Comparison of ENCODE assay signal across 23 cellular contexts in genomic region chr12:105220150-105220928, GRCh38. TPM values are rescaled to one million over a fixed set of nuclear protein-coding genes. Genes with fewer than 3 reads are reported as not detected.
DNase-seq lines count a peak whose midpoint lies in the region; ATAC-seq and TF ChIP-seq lines count a peak whose summit lies in the region.
"Had no signal": no experiment of that assay in that cellular context is flagged by ENCODE, and none has a peak within 500 bp of the region (broad histone marks: within the 10 kb centered on the region; RNA-seq: fewer than 3 reads in every experiment).

No MANE protein-coding gene starts in this region.

- no peaks in the 10 kb centered on the region for H3K9me3 Mint-ChIP-seq in H9
- no peaks in the 10 kb centered on the region for H3K9me3 Mint-ChIP-seq in stimulated activated effector memory CD8-positive, alpha-beta T cell treated with anti-CD3 and anti-CD28 coated beads, Interleukin-12 subunit alpha, Interleukin-12 subunit beta, amount 100 ng/mL, for 72 hours
- H3K9me3 Mint-ChIP-seq: activated naive CD4-positive, alpha-beta T cell treated with anti-CD3 and anti-CD28 coated beads, Interleukin-2, amount 50 U/mL, for 24 hours; CD8-positive, alpha-beta memory T cell; naive B cell; stimulated activated naive B cell treated with anti-CD40 and anti-IgM and Interleukin-4, amounts not matched to agents 10 μg/mL and 1 μg/mL and 100 μg/mL, for 72 hours; T-cell had no signal

- H2AFZ ChIP-seq in H9 (ENCODE audit: low read length): no peak overlapping the region
- no peak overlapping the region for H2AFZ ChIP-seq in hepatocyte

- no peak overlapping the region for H4K91ac ChIP-seq in H9 (ENCODE audit: insufficient read length, low read depth, low read length)

- peaks cover 13 to 31% (median 29%) of the 10 kb centered on the region in 3 experiments; a peak in 6 of 7 replicates for H3K36me3 Mint-ChIP-seq in H9 (ENCODE audit: insufficient read depth in 1 of 3, low read depth in 3 of 3)
- peaks cover 57% of the 10 kb centered on the region for H3K36me3 Mint-ChIP-seq in stimulated activated effector memory CD8-positive, alpha-beta T cell treated with anti-CD3 and anti-CD28 coated beads, Interleukin-12 subunit alpha, Interleukin-12 subunit beta, amount 100 ng/mL, for 72 hours

- no peaks in the 10 kb centered on the region for H3K9me3 ChIP-seq in H9 (ENCODE audit: control insufficient read depth, low read depth, low read length)
- H3K9me3 ChIP-seq in hepatocyte (ENCODE audit: low read depth): no peaks in the 10 kb centered on the region
- H3K9me3 ChIP-seq in ascending aorta: no peaks in the 10 kb centered on the region
- H3K9me3 ChIP-seq: MG63, right lobe of liver, thyroid gland had no signal

- H2BK120ac ChIP-seq in H9 (ENCODE audit: low read depth, low read length, poor library complexity, severe bottlenecking): no peak overlapping the region

- H4K8ac ChIP-seq in H9 (replicated peaks; ENCODE audit: insufficient read length, low read depth, low read length): no peak overlapping the region

- H3K79me2 ChIP-seq in H9 (ENCODE audit: insufficient read depth, low read length) (no peaks in the 10 kb centered on the region), hepatocyte (peaks cover 71% of the 10 kb centered on the region)

- H3K23ac ChIP-seq in H9 (ENCODE audit: insufficient read length, low read depth, low read length): no peak overlapping the region

- no peak overlapping the region for H3K18ac ChIP-seq in H9 (ENCODE audit: insufficient read length, low read depth, low read length)

- H2AK5ac ChIP-seq in H9 (ENCODE audit: insufficient read length, low read length): no peak overlapping the region

- H2BK20ac ChIP-seq in H9 (ENCODE audit: low read depth, low read length, poor library complexity, severe bottlenecking): no peak overlapping the region

- no peak overlapping the region for H3K56ac ChIP-seq in H9 (ENCODE audit: insufficient read length, low read depth, low read length)

- H3T11ph ChIP-seq in H9 (ENCODE audit: low read length): no peak overlapping the region

- DNase-seq in H9: no peak
- DNase-seq in caudate nucleus (lab: John Stamatoyannopoulos, UW): peak in 1 of 61 donors; percentile 7
- DNase-seq in hepatocyte (ENCODE audit: low spot score): no peak
- no peak for DNase-seq in stimulated activated effector memory CD8-positive, alpha-beta T cell treated with anti-CD3 and anti-CD28 coated beads, Interleukin-12 subunit alpha, Interleukin-12 subunit beta, amount 100 ng/mL, for 72 hours (ENCODE audit: low spot score in 2 of 2)
- no peak for DNase-seq in HPDE6-E6E7 (ENCODE audit: extremely low spot score)
- DNase-seq in ascending aorta (ENCODE audit: low spot score in 2 of 2): no peak
- DNase-seq: activated CD4-positive, alpha-beta T cell treated with anti-CD3 and anti-CD28 coated beads for 48 hours; CD8-positive, alpha-beta memory T cell; DND-41; islet precursor cell; MG63; naive B cell; NCI-H1436; NCI-H526 treated with DMSO at 0.1 percent for 48 hours; right lobe of liver; SHP77; stimulated activated naive B cell treated with anti-CD40 and anti-IgM and Interleukin-4, amounts not matched to agents 10 μg/mL and 1 μg/mL and 100 μg/mL, for 72 hours; T-cell; thyroid gland had no signal

- H3K27me3 ChIP-seq in H9 (ENCODE audit: insufficient read depth, low read length) (no peaks in the 10 kb centered on the region), hepatocyte (no peaks in the 10 kb centered on the region), ascending aorta (no peaks in the 10 kb centered on the region)
- H3K27me3 ChIP-seq: MG63, right lobe of liver, thyroid gland had no signal

- H3K4me1 ChIP-seq in H9 (ENCODE audit: insufficient read depth, low read length): no peaks in the 10 kb centered on the region
- H3K4me1 ChIP-seq in hepatocyte (ENCODE audit: insufficient read depth): peaks cover 46% of the 10 kb centered on the region
- H3K4me1 ChIP-seq in ascending aorta: peaks cover 0 to 17% of the 10 kb centered on the region in 2 donors
- H3K4me1 ChIP-seq: thyroid gland had no signal

- no peak overlapping the region for H2BK5ac ChIP-seq in H9 (ENCODE audit: insufficient read length, low read length)

- no peak overlapping the region for H3K4me3 Mint-ChIP-seq in H9
- no peak overlapping the region for H3K4me3 Mint-ChIP-seq in stimulated activated effector memory CD8-positive, alpha-beta T cell treated with anti-CD3 and anti-CD28 coated beads, Interleukin-12 subunit alpha, Interleukin-12 subunit beta, amount 100 ng/mL, for 72 hours
- H3K4me3 Mint-ChIP-seq: activated naive CD4-positive, alpha-beta T cell treated with anti-CD3 and anti-CD28 coated beads, Interleukin-2, amount 50 U/mL, for 24 hours; CD8-positive, alpha-beta memory T cell; naive B cell; stimulated activated naive B cell treated with anti-CD40 and anti-IgM and Interleukin-4, amounts not matched to agents 10 μg/mL and 1 μg/mL and 100 μg/mL, for 72 hours; T-cell had no signal

- no peaks in the 10 kb centered on the region for H3K9me2 ChIP-seq in hepatocyte (replicated peaks; ENCODE audit: insufficient read depth)

- H3K27ac ChIP-seq in H9 (ENCODE audit: insufficient read length, low read depth, low read length) (no peak overlapping the region), caudate nucleus (ENCODE audit: low read depth, low read length) (peak overlapping the region; percentile 11), hepatocyte (peak overlapping the region; percentile 95), ascending aorta (no peak overlapping the region)
- H3K27ac ChIP-seq: coronary artery, right lobe of liver, thyroid gland had no signal

- H3K36me3 ChIP-seq in hepatocyte (replicated peaks; ENCODE audit: insufficient read depth, low read depth) (peaks cover 3% of the 10 kb centered on the region), ascending aorta (peaks cover 21 to 34% of the 10 kb centered on the region in 2 donors)

- H3K4me3 ChIP-seq in hepatocyte (no peak overlapping the region), ascending aorta (no peak overlapping the region)
- H3K4me3 ChIP-seq: coronary artery, MG63, right lobe of liver, thyroid gland had no signal

- H3K4me1 Mint-ChIP-seq in H9: peaks cover 6 to 11% of the 10 kb centered on the region in 2 experiments
- H3K4me1 Mint-ChIP-seq in stimulated activated effector memory CD8-positive, alpha-beta T cell treated with anti-CD3 and anti-CD28 coated beads, Interleukin-12 subunit alpha, Interleukin-12 subunit beta, amount 100 ng/mL, for 72 hours: peaks cover 32% of the 10 kb centered on the region

- H3K4ac ChIP-seq in H9 (ENCODE audit: low read depth, low read length): no peak overlapping the region

- H4K20me1 ChIP-seq in H9 (ENCODE audit: control insufficient read depth, insufficient read depth, insufficient read length) (no peaks in the 10 kb centered on the region), hepatocyte (ENCODE audit: insufficient read depth, poor library complexity, severe bottlenecking) (no peaks in the 10 kb centered on the region)

- no peak overlapping the region for H3K9ac ChIP-seq in H9 (ENCODE audit: extremely low read depth, insufficient read length, low read length)

- no peak for ATAC-seq in stimulated activated effector memory CD8-positive, alpha-beta T cell treated with anti-CD3 and anti-CD28 coated beads, Interleukin-12 subunit alpha, Interleukin-12 subunit beta, amount 100 ng/mL, for 72 hours
- ATAC-seq in GM19452 (IDR thresholded peaks at IDR 0.05; ENCODE audit: unreplicated experiment): no peak
- no peak for ATAC-seq in GM18868 (IDR thresholded peaks at IDR 0.05; ENCODE audit: unreplicated experiment)
- ATAC-seq: right lobe of liver; stimulated activated naive B cell treated with anti-CD40 and anti-IgM and Interleukin-4, amounts not matched to agents 10 μg/mL and 1 μg/mL and 100 μg/mL, for 72 hours; T-cell had no signal

- H3K79me1 ChIP-seq in H9 (ENCODE audit: insufficient read depth, low read depth, low read length, poor library complexity, severe bottlenecking): no peaks in the 10 kb centered on the region

- H3K14ac ChIP-seq in H9 (ENCODE audit: insufficient read depth, low read length): no peak overlapping the region

- H3K4me2 ChIP-seq in H9 (ENCODE audit: insufficient read depth, insufficient read length, low read length) (no peak overlapping the region), hepatocyte (no peak overlapping the region)

- H2BK15ac ChIP-seq in H9 (ENCODE audit: low read depth, low read length): no peak overlapping the region

- H3K23me2 ChIP-seq in H9 (ENCODE audit: insufficient read length, low read depth, low read length, poor library complexity, severe bottlenecking): no peaks in the 10 kb centered on the region

- TF ChIP-seq CTCF in H9 (conservative IDR thresholded peaks at IDR 0.05) (no peak), hepatocyte (IDR thresholded peaks at IDR 0.05; ENCODE audit: poor library complexity) (no peak), ascending aorta (IDR thresholded peaks at IDR 0.05) (no peak)

- H2BK12ac ChIP-seq in H9 (ENCODE audit: insufficient read length, low read depth, low read length): no peak overlapping the region

- no peaks in the 10 kb centered on the region for H3K27me3 Mint-ChIP-seq in H9 (ENCODE audit: low read depth)
- H3K27me3 Mint-ChIP-seq: activated naive CD4-positive, alpha-beta T cell treated with anti-CD3 and anti-CD28 coated beads, Interleukin-2, amount 50 U/mL, for 24 hours; CD8-positive, alpha-beta memory T cell; naive B cell; stimulated activated naive B cell treated with anti-CD40 and anti-IgM and Interleukin-4, amounts not matched to agents 10 μg/mL and 1 μg/mL and 100 μg/mL, for 72 hours; T-cell had no signal

- no CpG with 5 or more reads among the region's 6 CpGs for WGBS in H9 (ENCODE audit: extremely low coverage, insufficient read length, low lambda C conversion rate)
- 95% methylated on average over 6 of the region's 6 CpGs for WGBS in hepatocyte (ENCODE audit: low lambda C conversion rate, missing lambda C conversion rate)

- H3K27ac Mint-ChIP-seq in H9: peak overlapping the region in 2 of 3 experiments; percentile 29 to 31; a peak in 1 of 7 replicates
- H3K27ac Mint-ChIP-seq in stimulated activated effector memory CD8-positive, alpha-beta T cell treated with anti-CD3 and anti-CD28 coated beads, Interleukin-12 subunit alpha, Interleukin-12 subunit beta, amount 100 ng/mL, for 72 hours: peak overlapping the region; percentile 27
- H3K27ac Mint-ChIP-seq: activated naive CD4-positive, alpha-beta T cell treated with anti-CD3 and anti-CD28 coated beads, Interleukin-2, amount 50 U/mL, for 24 hours; CD8-positive, alpha-beta memory T cell; stimulated activated naive B cell treated with anti-CD40 and anti-IgM and Interleukin-4, amounts not matched to agents 10 μg/mL and 1 μg/mL and 100 μg/mL, for 72 hours; T-cell had no signal

- intact Hi-C loops in ascending aorta (cut with DNase I): no loop called here

- H4K5ac ChIP-seq in H9 (ENCODE audit: insufficient read length, low read depth, low read length): no peak overlapping the region

RNA-seq across cellular contexts. Expression of gene APPL2, which starts 15.6 kb away (rescaled TPM):
- total RNA-seq in H9 (2021) (17.0 and 18.5 TPM in 2 replicates), hepatocyte (51.9 and 74.1 TPM in 2 replicates), ascending aorta (4.6 TPM)
- polyA plus RNA-seq in hepatocyte: 38.2 and 42.2 TPM in 2 replicates

Comparison
In these comparisons a context has a peak if more than half of its experiments do, and no peak if none do; other contexts are left out.
1. H3K27ac ChIP-seq: peak in caudate nucleus (single experiment) and hepatocyte (single experiment); none in H9 (single experiment) and ascending aorta (0 of 2).